ENCODE assay signal across 8 cellular contexts in the genomic region with DNA sequence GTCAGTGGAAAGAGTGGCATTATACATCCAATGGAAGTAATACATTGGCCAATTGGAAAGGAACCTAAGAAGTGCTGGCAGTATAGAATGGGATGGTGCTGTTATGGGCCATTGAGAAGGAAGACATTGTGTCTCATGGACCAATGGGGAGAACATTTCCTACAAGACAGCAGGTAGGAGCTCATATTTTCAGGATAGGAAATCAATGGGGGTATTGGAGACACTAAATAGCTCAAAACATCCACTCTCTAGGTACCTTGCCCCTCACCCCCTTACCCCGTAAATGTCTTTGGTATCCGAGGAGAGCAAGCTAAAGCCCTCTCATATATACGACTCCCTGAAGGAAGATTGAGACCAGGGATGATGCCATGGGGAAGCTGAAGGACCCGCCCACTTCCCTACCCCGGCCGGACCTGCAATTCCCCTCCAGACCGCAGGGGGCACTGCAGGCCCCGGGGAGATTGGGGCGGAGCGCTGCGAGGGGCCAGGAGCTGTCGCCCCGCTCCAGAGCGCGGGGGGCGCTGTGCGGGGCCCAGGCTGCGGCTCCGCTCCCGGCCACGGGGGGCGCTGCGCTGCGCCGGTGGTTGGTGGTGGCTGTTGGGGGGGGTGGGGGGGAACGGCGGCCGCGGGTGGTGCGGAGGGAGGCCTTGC. TPM values are rescaled to one million over a fixed set of nuclear protein-coding genes. Genes with fewer than 3 reads are reported as not detected.
DNase-seq lines count a peak whose midpoint lies in the region; ATAC-seq and TF ChIP-seq lines count a peak whose summit lies in the region.

A gene with protein sequence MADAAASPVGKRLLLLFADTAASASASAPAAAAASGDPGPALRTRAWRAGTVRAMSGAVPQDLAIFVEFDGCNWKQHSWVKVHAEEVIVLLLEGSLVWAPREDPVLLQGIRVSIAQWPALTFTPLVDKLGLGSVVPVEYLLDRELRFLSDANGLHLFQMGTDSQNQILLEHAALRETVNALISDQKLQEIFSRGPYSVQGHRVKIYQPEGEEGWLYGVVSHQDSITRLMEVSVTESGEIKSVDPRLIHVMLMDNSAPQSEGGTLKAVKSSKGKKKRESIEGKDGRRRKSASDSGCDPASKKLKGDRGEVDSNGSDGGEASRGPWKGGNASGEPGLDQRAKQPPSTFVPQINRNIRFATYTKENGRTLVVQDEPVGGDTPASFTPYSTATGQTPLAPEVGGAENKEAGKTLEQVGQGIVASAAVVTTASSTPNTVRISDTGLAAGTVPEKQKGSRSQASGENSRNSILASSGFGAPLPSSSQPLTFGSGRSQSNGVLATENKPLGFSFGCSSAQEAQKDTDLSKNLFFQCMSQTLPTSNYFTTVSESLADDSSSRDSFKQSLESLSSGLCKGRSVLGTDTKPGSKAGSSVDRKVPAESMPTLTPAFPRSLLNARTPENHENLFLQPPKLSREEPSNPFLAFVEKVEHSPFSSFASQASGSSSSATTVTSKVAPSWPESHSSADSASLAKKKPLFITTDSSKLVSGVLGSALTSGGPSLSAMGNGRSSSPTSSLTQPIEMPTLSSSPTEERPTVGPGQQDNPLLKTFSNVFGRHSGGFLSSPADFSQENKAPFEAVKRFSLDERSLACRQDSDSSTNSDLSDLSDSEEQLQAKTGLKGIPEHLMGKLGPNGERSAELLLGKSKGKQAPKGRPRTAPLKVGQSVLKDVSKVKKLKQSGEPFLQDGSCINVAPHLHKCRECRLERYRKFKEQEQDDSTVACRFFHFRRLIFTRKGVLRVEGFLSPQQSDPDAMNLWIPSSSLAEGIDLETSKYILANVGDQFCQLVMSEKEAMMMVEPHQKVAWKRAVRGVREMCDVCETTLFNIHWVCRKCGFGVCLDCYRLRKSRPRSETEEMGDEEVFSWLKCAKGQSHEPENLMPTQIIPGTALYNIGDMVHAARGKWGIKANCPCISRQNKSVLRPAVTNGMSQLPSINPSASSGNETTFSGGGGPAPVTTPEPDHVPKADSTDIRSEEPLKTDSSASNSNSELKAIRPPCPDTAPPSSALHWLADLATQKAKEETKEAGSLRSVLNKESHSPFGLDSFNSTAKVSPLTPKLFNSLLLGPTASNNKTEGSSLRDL (N-terminal part only) (plus strand): TSS at position 615 of the 651 bp plus-strand sequence. CDS start 111 bp downstream, outside the sequence.

- DNase-seq in Ammon's horn (ENCODE audit: low spot score) (peak; percentile 64), NCI-H526 treated with DMSO at 0.1 percent for 48 hours (lab: John Stamatoyannopoulos, UW) (peak; percentile 58), dedifferentiated amniotic fluid mesenchymal stem cell (ENCODE audit: extremely low spot score) (peak; percentile 54), left lung (peak; percentile 84 to 98)
- peak; percentile 88 for DNase-seq in activated CD4-positive, alpha-beta T cell treated with anti-CD3 and anti-CD28 coated beads, Interleukin-2, amount 10 ng/mL, durations not matched to agents 7 days and 5 days
- DNase-seq in stimulated activated CD4-positive, alpha-beta T cell treated with anti-CD3 and anti-CD28 coated beads, Interleukin-2, amount 100 ng/mL, for 4 hours (ENCODE audit: low read depth), result peak; percentile 87

- H3K4me3 ChIP-seq in left lung, result peak within 1 kb of the TSS; percentile 78 to 86

- CTCF ChIA-PET in activated CD4-positive, alpha-beta T cell treated with anti-CD3 and anti-CD28 coated beads, Interleukin-2, amount 10 ng/mL, durations not matched to agents 7 days and 5 days (lab: Charles Lee), result interaction anchor here (0.6 to 9.3 kb wide), 84 partner anchors 9 to 1585 kb away, joined by 3 to 444 read pairs (median 4); a partner anchor contains a TSS

- H3K4me1 Mint-ChIP-seq in activated CD4-positive, alpha-beta T cell treated with anti-CD3 and anti-CD28 coated beads, Interleukin-2, amount 10 ng/mL, durations not matched to agents 7 days and 5 days, result peaks cover 47% of the 10 kb centered on the region

- intact Hi-C loops in left lung (cut with DNase I), result no loop called here

- no peaks in the 10 kb centered on the region for H3K27me3 ChIP-seq in left lung

- H3K27ac Mint-ChIP-seq in activated CD4-positive, alpha-beta T cell treated with anti-CD3 and anti-CD28 coated beads, Interleukin-2, amount 10 ng/mL, durations not matched to agents 7 days and 5 days, result peak within 1 kb of the TSS; percentile 98

- peaks cover 47% of the 10 kb centered on the region for H3K36me3 Mint-ChIP-seq in activated CD4-positive, alpha-beta T cell treated with anti-CD3 and anti-CD28 coated beads, Interleukin-2, amount 10 ng/mL, durations not matched to agents 7 days and 5 days (ENCODE audit: low read depth)

- H3K9me3 ChIP-seq in left lung, result peaks cover 0 to 4% of the 10 kb centered on the region in 2 donors

- H3K36me3 ChIP-seq in left lung, result peaks cover 0 to 16% of the 10 kb centered on the region in 2 donors

- H3K27ac ChIP-seq in left lung, result peak within 1 kb of the TSS; percentile 97 to 98

- ATAC-seq in GM19043 (IDR thresholded peaks at IDR 0.05; ENCODE audit: low read depth, unreplicated experiment) (peak; percentile 65), HG03354 (IDR thresholded peaks at IDR 0.05; ENCODE audit: poor library complexity, severe bottlenecking, unreplicated experiment) (peak; percentile 74), left lung (peak; percentile 93)

- peaks cover 12 to 26% of the 10 kb centered on the region in 2 donors for H3K4me1 ChIP-seq in left lung

- POLR2A ChIA-PET in activated CD4-positive, alpha-beta T cell treated with anti-CD3 and anti-CD28 coated beads, Interleukin-2, amount 10 ng/mL, durations not matched to agents 7 days and 5 days (lab: Charles Lee), result interaction anchor here (0.6 to 1.0 kb wide), 3 partner anchors 13 to 175 kb away, joined by 3 to 6 read pairs (median 3); a partner anchor contains a TSS

- H3K4me3 Mint-ChIP-seq in activated CD4-positive, alpha-beta T cell treated with anti-CD3 and anti-CD28 coated beads, Interleukin-2, amount 10 ng/mL, durations not matched to agents 7 days and 5 days, result peak within 1 kb of the TSS; percentile 93

- peaks cover 6% of the 10 kb centered on the region for H3K9me3 Mint-ChIP-seq in activated CD4-positive, alpha-beta T cell treated with anti-CD3 and anti-CD28 coated beads, Interleukin-2, amount 10 ng/mL, durations not matched to agents 7 days and 5 days

- no peaks in the 10 kb centered on the region for H3K27me3 Mint-ChIP-seq in activated CD4-positive, alpha-beta T cell treated with anti-CD3 and anti-CD28 coated beads, Interleukin-2, amount 10 ng/mL, durations not matched to agents 7 days and 5 days

- TF ChIP-seq CTCF in left lung (IDR thresholded peaks at IDR 0.05), result peak; percentile 99

RNA-seq across cellular contexts. Expression of the gene that starts here (rescaled TPM):
- total RNA-seq in activated CD4-positive, alpha-beta T cell treated with anti-CD3 and anti-CD28 coated beads, Interleukin-2, amount 10 ng/mL, durations not matched to agents 7 days and 5 days, result 10 to 100 TPM; 60.4 to 65.7 TPM
- 10 to 100 TPM; 47.5 to 50.4 TPM for total RNA-seq in left lung

Comparison
In these comparisons a context has a peak if more than half of its experiments do, and no peak if none do; other contexts are left out.
1. Peak in every context shown above with its lines: DNase-seq, ATAC-seq, H3K4me3 ChIP-seq and H3K27ac ChIP-seq.